Comparison of ENCODE assay signal across 24 cellular contexts in genomic region chr5:162672030-162672429, GRCh38.
"Had no signal": no experiment of that assay in that cellular context is flagged by ENCODE, and none has a peak within 500 bp of the region (broad histone marks: within the 10 kb centered on the region; RNA-seq: fewer than 3 reads in every experiment).

No MANE protein-coding gene starts in this region.

- H3K27me3 ChIP-seq: colonic mucosa, esophagus squamous epithelium, ovary, spleen, testis, tibial artery had no signal

- H3K4me1 ChIP-seq: colonic mucosa, esophagus squamous epithelium, psoas muscle, spleen, testis had no signal

- H3K9me3 ChIP-seq: colonic mucosa, esophagus squamous epithelium, ovary, psoas muscle, spleen, testis, tibial artery had no signal

- ATAC-seq: left colon; natural killer cell; psoas muscle; stimulated activated memory B cell treated with anti-CD40 and anti-IgM and Interleukin-4, amounts not matched to agents 10 μg/mL and 1 μg/mL and 100 μg/mL, for 72 hours; stimulated activated naive CD8-positive, alpha-beta T cell treated with anti-CD3 and anti-CD28 coated beads, Interleukin-15, Interleukin-2, amounts not matched to agents 100 U/mL and 50 U/mL, for 24 hours had no signal

- H3K36me3 ChIP-seq: colonic mucosa, esophagus squamous epithelium, ovary, spleen, tibial artery had no signal

- H3K4me3 ChIP-seq: colonic mucosa, esophagus squamous epithelium, lung, ovary, psoas muscle, skin epidermis, spleen, testis, tibial artery had no signal

- H3K27ac ChIP-seq: colonic mucosa, esophagus squamous epithelium, ovary, psoas muscle, skin epidermis, spleen, testis, tibial artery had no signal

- DNase-seq: colonic mucosa; effector memory CD4-positive, alpha-beta T cell; esophagus squamous epithelium; foreskin melanocyte; glutamatergic neuron; hypothalamus; immature natural killer cell; islet precursor cell; kidney glomerular epithelial cell; left colon; natural killer cell; occipital lobe; ovary; posterior cingulate gyrus; psoas muscle; spleen; stimulated activated CD4-positive, alpha-beta T cell treated with anti-CD3 and anti-CD28 coated beads, Interleukin-4, amount 100 ng/mL, for 4 hours; stimulated activated naive CD8-positive, alpha-beta T cell treated with anti-CD3 and anti-CD28 coated beads, Interleukin-15, Interleukin-2, amounts not matched to agents 100 U/mL and 50 U/mL, for 24 hours; substantia nigra; testis; tibial artery had no signal
